In the genomic region with DNA sequence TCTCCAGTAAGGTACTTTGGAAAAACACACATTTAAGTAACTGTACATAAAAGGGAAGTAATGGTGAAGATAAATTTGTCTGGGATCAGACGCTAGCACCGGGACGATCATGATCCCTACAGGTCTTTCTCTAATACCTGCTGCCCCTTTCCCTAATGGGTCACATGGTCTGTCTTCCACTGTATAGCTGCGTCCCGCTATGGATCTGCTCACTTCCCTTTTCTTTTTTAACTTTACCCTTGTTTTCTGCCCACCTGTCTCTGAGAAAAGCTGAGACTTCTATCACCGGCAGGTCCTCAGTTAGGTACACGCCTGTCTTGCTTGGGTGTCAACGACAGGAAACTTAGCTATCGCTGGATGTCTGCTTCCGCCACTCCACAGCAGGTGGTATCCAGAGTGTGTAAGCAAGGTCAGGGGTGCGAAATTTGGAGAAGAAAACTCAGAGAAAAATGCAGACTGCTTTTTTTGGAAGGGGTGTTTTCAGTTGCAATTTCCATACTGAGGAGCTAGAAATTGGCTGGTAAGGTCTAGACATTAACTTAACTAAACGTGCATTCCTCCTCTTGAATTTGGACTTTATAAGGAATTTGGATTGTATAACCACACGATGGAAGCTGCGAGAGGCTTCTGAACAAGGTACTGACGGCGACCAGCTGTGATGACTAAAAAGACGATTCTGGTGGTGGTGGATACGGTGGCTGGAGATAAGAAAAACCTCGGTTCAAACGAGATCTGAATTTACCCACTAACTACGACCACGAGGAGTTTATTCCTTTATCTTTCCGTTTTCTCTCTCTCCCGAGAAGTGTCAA, we compare ENCODE assay signal across 8 cellular contexts.
DNase-seq lines count a peak whose midpoint lies in the region; ATAC-seq and TF ChIP-seq lines count a peak whose summit lies in the region.

No MANE protein-coding gene starts in this region.

- peak overlapping the region; percentile 88 for H3K27ac ChIP-seq in effector memory CD4-positive, alpha-beta T cell (ENCODE audit: insufficient read depth, low read length, poor library complexity, severe bottlenecking)

- H3K27me3 ChIP-seq in effector memory CD4-positive, alpha-beta T cell (replicated peaks; ENCODE audit: control insufficient read depth, insufficient read depth, low read length, poor library complexity, severe bottlenecking): no peaks in the 10 kb centered on the region

- TF ChIP-seq CTCF in nephron progenitor cell (IDR thresholded peaks at IDR 0.05): no peak

- no peaks in the 10 kb centered on the region for H3K27me3 Mint-ChIP-seq in T-helper 2 cell treated with Interferon-gamma antibody and Interleukin-4, amounts not matched to agents 5 μg/mL and 100 μg/mL, for 36 hours (ENCODE audit: low read depth)
- H3K27me3 Mint-ChIP-seq in nephron progenitor cell (ENCODE audit: low read depth, poor library complexity): peaks cover 3% of the 10 kb centered on the region

- peak overlapping the region; percentile 76 for H3K4me3 ChIP-seq in effector memory CD4-positive, alpha-beta T cell (ENCODE audit: insufficient read depth, low read depth, low read length, poor library complexity, severe bottlenecking)

- peak; percentile 38 for DNase-seq in NCI-H345 (lab: John Stamatoyannopoulos, UW)
- no peak for DNase-seq in NCI-H345 treated with DMSO at 0.1 percent for 48 hours (lab: John Stamatoyannopoulos, UW; ENCODE audit: unreplicated experiment)
- DNase-seq in T-helper 2 cell treated with Interferon-gamma antibody and Interleukin-4, amounts not matched to agents 5 μg/mL and 100 μg/mL, for 36 hours (ENCODE audit: low spot score): peak; percentile 10
- no peak for DNase-seq in effector memory CD4-positive, alpha-beta T cell
- peak; percentile 5 for DNase-seq in nephron progenitor cell
- no peak for DNase-seq in 8988T

- H3K36me3 ChIP-seq in effector memory CD4-positive, alpha-beta T cell (ENCODE audit: control insufficient read depth, insufficient read depth, low read length): no peaks in the 10 kb centered on the region

- peak overlapping the region; percentile 96 for H3K4me3 Mint-ChIP-seq in T-helper 2 cell treated with Interferon-gamma antibody and Interleukin-4, amounts not matched to agents 5 μg/mL and 100 μg/mL, for 36 hours
- no peak overlapping the region for H3K4me3 Mint-ChIP-seq in nephron progenitor cell

- ATAC-seq in HG03135 (IDR thresholded peaks at IDR 0.05; ENCODE audit: unreplicated experiment) (peak; percentile 7), HG03097 (IDR thresholded peaks at IDR 0.05; ENCODE audit: low FRiP score, unreplicated experiment) (no peak)

- H3K27ac Mint-ChIP-seq in T-helper 2 cell treated with Interferon-gamma antibody and Interleukin-4, amounts not matched to agents 5 μg/mL and 100 μg/mL, for 36 hours: peak overlapping the region; percentile 95
- H3K27ac Mint-ChIP-seq in nephron progenitor cell: peak overlapping the region; percentile 98

- peaks cover 18% of the 10 kb centered on the region for H3K4me1 Mint-ChIP-seq in T-helper 2 cell treated with Interferon-gamma antibody and Interleukin-4, amounts not matched to agents 5 μg/mL and 100 μg/mL, for 36 hours (ENCODE audit: low read depth)
- peaks cover 36% of the 10 kb centered on the region for H3K4me1 Mint-ChIP-seq in nephron progenitor cell

- H3K36me3 Mint-ChIP-seq in T-helper 2 cell treated with Interferon-gamma antibody and Interleukin-4, amounts not matched to agents 5 μg/mL and 100 μg/mL, for 36 hours (ENCODE audit: low read depth): no peaks in the 10 kb centered on the region
- H3K36me3 Mint-ChIP-seq in nephron progenitor cell (ENCODE audit: low read depth): no peaks in the 10 kb centered on the region

- H3K9me3 Mint-ChIP-seq in T-helper 2 cell treated with Interferon-gamma antibody and Interleukin-4, amounts not matched to agents 5 μg/mL and 100 μg/mL, for 36 hours: no peaks in the 10 kb centered on the region
- H3K9me3 Mint-ChIP-seq in nephron progenitor cell: no peaks in the 10 kb centered on the region

- no peaks in the 10 kb centered on the region for H3K9me3 ChIP-seq in effector memory CD4-positive, alpha-beta T cell (ENCODE audit: control insufficient read depth, low read length)

- peaks cover 25% of the 10 kb centered on the region for H3K4me1 ChIP-seq in effector memory CD4-positive, alpha-beta T cell (ENCODE audit: control insufficient read depth, insufficient read depth, low read length, poor library complexity, severe bottlenecking)

Comparison
In these comparisons a context has a peak if more than half of its experiments do, and no peak if none do; other contexts are left out.
1. DNase-seq: peak in NCI-H345 (single experiment), T-helper 2 cell treated with Interferon-gamma antibody and Interleukin-4, amounts not matched to agents 5 μg/mL and 100 μg/mL, for 36 hours (single experiment) and nephron progenitor cell (single experiment); none in NCI-H345 treated with DMSO at 0.1 percent for 48 hours (single experiment), effector memory CD4-positive, alpha-beta T cell (0 of 3) and 8988T (single experiment).